ENCODE assay signal across 13 cellular contexts in genomic region chrX:86181325-86181724, GRCh38. TPM values are rescaled to one million over a fixed set of nuclear protein-coding genes. Genes with fewer than 3 reads are reported as not detected.
DNase-seq lines count a peak whose midpoint lies in the region; TF ChIP-seq lines count a peak whose summit lies in the region.
"Not testable (repeated sequence)": the region's sequence is repeated elsewhere in the genome, so short reads cannot be mapped to it uniquely, and the experiment has no call there.
"Had no signal": no experiment of that assay in that cellular context is flagged by ENCODE, and none has a peak within 500 bp of the region (broad histone marks: within the 10 kb centered on the region; RNA-seq: fewer than 3 reads in every experiment).

No MANE protein-coding gene starts in this region.

- H3K4me1 ChIP-seq in HEK293 (ENCODE audit: control insufficient read depth, insufficient read depth, low read length) = not testable (repeated sequence)

- not testable (repeated sequence) for H3K27ac Mint-ChIP-seq in chondrocyte (ENCODE audit: unreplicated experiment)

- not testable (repeated sequence) for TF ChIP-seq CTCF in HEK293 (tag by site-specific recombination; IDR thresholded peaks at IDR 0.05); chondrocyte (IDR thresholded peaks at IDR 0.05)

- peak; percentile 11 for DNase-seq in chondrocyte (ENCODE audit: low spot score)

- H3K9me3 ChIP-seq in HEK293 (ENCODE audit: control insufficient read depth, insufficient read depth, low read depth, low read length) = not testable (repeated sequence)

- not testable (repeated sequence) for H3K4me3 ChIP-seq in HEK293 (ENCODE audit: low read depth, low read length)

- H3K27me3 Mint-ChIP-seq in chondrocyte (ENCODE audit: low read depth) = not testable (repeated sequence)

- not testable (repeated sequence) for H3K36me3 ChIP-seq in HEK293 (ENCODE audit: control insufficient read depth in 2 of 2, insufficient read depth in 1 of 2, low read length in 2 of 2)

- H3K27ac ChIP-seq in HEK293 (ENCODE audit: extremely low read depth, low read depth, low read length) = not testable (repeated sequence)

- CTCF ChIA-PET in HEK293 (lab: Yijun Ruan, JAX) = not testable (repeated sequence)

- not testable (repeated sequence) for H3K4me1 Mint-ChIP-seq in chondrocyte (ENCODE audit: low read depth)

- H3K4me3 Mint-ChIP-seq in chondrocyte (ENCODE audit: unreplicated experiment) = not testable (repeated sequence)

- POLR2A ChIA-PET in HEK293 (lab: Yijun Ruan, JAX) = not testable (repeated sequence)

- not testable (repeated sequence) for H3K9me3 Mint-ChIP-seq in chondrocyte (ENCODE audit: low read depth)

- not testable (repeated sequence) for H3K36me3 Mint-ChIP-seq in chondrocyte (ENCODE audit: low read depth)

TF ChIP-seq in HEK293, 187 proteins besides CTCF, POLR2A, EP300 and RAD21:
- TF ChIP-seq ZNF146 (tag by site-specific recombination; IDR thresholded peaks at IDR 0.05) (peak; percentile 94), ZNF280D (tag by site-specific recombination; IDR thresholded peaks at IDR 0.05) (peak; percentile 71; the same call in 1 of the 2 replicates)
TF ChIP-seq in HEK293: peak in this region for 2; not testable (repeated sequence) for 185.

RNA-seq across cellular contexts. Expression of gene DACH2, which starts 33.1 kb away (rescaled TPM):
- total RNA-seq in chondrocyte = not detected in 3 replicates
- total RNA-seq: A172; A673; B cell; Caco-2; Calu3; CD4-positive, alpha-beta memory T cell; CD4-positive, alpha-beta T cell; CD4-positive, CD25-positive, alpha-beta regulatory T cell; CD8-positive, alpha-beta memory T cell; CD8-positive, alpha-beta T cell; Daoy had no signal
